In the genomic region with DNA sequence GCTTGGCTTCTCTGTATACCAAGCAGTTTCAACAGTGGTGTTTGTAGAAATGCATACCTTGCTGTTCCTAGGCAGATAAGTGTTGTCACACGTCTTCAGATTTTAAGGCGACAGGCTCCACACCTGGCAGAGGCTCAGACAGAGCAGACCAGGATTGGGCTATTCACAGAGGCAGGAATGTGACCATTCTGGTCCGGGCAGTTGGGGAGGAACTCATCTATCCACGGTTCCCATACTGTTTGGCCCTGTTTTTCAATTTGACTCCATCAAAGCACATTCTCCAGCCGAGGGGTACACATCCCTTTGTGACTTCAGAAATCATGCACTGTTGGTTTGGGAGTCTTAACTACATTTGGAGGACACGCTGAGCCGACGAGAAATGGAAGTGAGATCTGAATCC, we compare ENCODE assay signal across 13 cellular contexts. TPM values are rescaled to one million over a fixed set of nuclear protein-coding genes. Genes with fewer than 3 reads are reported as not detected.
DNase-seq lines count a peak whose midpoint lies in the region; ATAC-seq and TF ChIP-seq lines count a peak whose summit lies in the region.
"Had no signal": no experiment of that assay in that cellular context is flagged by ENCODE, and none has a peak within 500 bp of the region (broad histone marks: within the 10 kb centered on the region; RNA-seq: fewer than 3 reads in every experiment).

No MANE protein-coding gene starts in this region.

- intact Hi-C loops in prostate gland (cut with DNase I): no loop called here

- peak overlapping the region; percentile 38 to 56 for H3K27ac ChIP-seq in prostate gland
- no peak overlapping the region for H3K27ac ChIP-seq in SJCRH30

- no peak for ATAC-seq in GM19397 (IDR thresholded peaks at IDR 0.05; ENCODE audit: unreplicated experiment)
- ATAC-seq: activated CD8-positive, alpha-beta memory T cell treated with anti-CD3 and anti-CD28 coated beads, Interleukin-2, amount 10 ng/mL, durations not matched to agents 7 days and 5 days had no signal

- no peak for TF ChIP-seq CTCF in prostate gland (IDR thresholded peaks at IDR 0.05)

- H3K36me3 ChIP-seq in H7 (replicated peaks; ENCODE audit: control insufficient read depth, insufficient read depth, low read length) (no peaks in the 10 kb centered on the region), prostate gland (no peaks in the 10 kb centered on the region), SJCRH30 (no peaks in the 10 kb centered on the region)

- H3K4me3 ChIP-seq in H7 (ENCODE audit: insufficient read depth, low read depth, low read length) (no peak overlapping the region), prostate gland (peak overlapping the region; percentile 2 to 14), SJCRH30 (no peak overlapping the region)

- DNase-seq in H7 (peak; percentile 40), RPMI8226 (peak; percentile 77), iPS-NIHi11 (ENCODE audit: low spot score) (peak; percentile 76), prostate gland (ENCODE audit: low spot score) (peak; percentile 92), SJCRH30 (no peak), cerebellar cortex (ENCODE audit: low spot score) (no peak), DMS79 treated with DMSO at 0.1 percent for 48 hours (lab: John Stamatoyannopoulos, UW) (no peak)
- DNase-seq: activated CD8-positive, alpha-beta memory T cell treated with anti-CD3 and anti-CD28 coated beads, Interleukin-2, amount 10 ng/mL, durations not matched to agents 7 days and 5 days; amygdala; Karpas-422; NCI-H524 treated with DMSO at 0.1 percent for 48 hours; small intestine had no signal

- WGBS in prostate gland: 28% methylated on average over 8 of the region's 8 CpGs

- H3K9me3 ChIP-seq in prostate gland (no peaks in the 10 kb centered on the region), SJCRH30 (replicated peaks) (no peaks in the 10 kb centered on the region)

- no peaks in the 10 kb centered on the region for H3K27me3 ChIP-seq in H7 (ENCODE audit: control insufficient read depth, insufficient read depth, low read length)
- H3K27me3 ChIP-seq in prostate gland (replicated peaks; ENCODE audit: insufficient read depth): no peaks in the 10 kb centered on the region
- no peaks in the 10 kb centered on the region for H3K27me3 ChIP-seq in SJCRH30

- peaks cover 6% of the 10 kb centered on the region for H3K4me1 ChIP-seq in prostate gland (replicated peaks)
- H3K4me1 ChIP-seq in SJCRH30: peaks cover 18% of the 10 kb centered on the region

- no peak for TF ChIP-seq POLR2A in prostate gland (IDR thresholded peaks at IDR 0.05)

RNA-seq across cellular contexts. Expression of a gene that starts 45.5 kb away (rescaled TPM):
- total RNA-seq in H7 (2014; rRNA removed; shearing (Covaris generic)): 13.4 and 24.1 TPM in 2 replicates
- total RNA-seq in prostate gland: 100 to 1,000 TPM; 150 to 188 TPM
- total RNA-seq in SJCRH30 (2014; rRNA removed; shearing (Covaris generic)): 67.8 and 74.7 TPM in 2 replicates

Comparison
In these comparisons a context has a peak if more than half of its experiments do, and no peak if none do; other contexts are left out.
1. DNase-seq: peak in H7 (single experiment), RPMI8226 (single experiment), iPS-NIHi11 (single experiment) and prostate gland (single experiment); none in SJCRH30 (0 of 2), cerebellar cortex (single experiment) and DMS79 treated with DMSO at 0.1 percent for 48 hours (single experiment).
2. H3K4me3 ChIP-seq: peak in prostate gland (2 of 2); none in H7 (single experiment) and SJCRH30 (single experiment).